In genomic region chr12:119673634-119674033, GRCh38 we compare ENCODE assay signal across 13 cellular contexts. TPM values are rescaled to one million over a fixed set of nuclear protein-coding genes. Genes with fewer than 3 reads are reported as not detected.
DNase-seq lines count a peak whose midpoint lies in the region; ATAC-seq, FAIRE-seq and TF ChIP-seq lines count a peak whose summit lies in the region.
"Had no signal": no experiment of that assay in that cellular context is flagged by ENCODE, and none has a peak within 500 bp of the region (broad histone marks: within the 10 kb centered on the region; RNA-seq: fewer than 3 reads in every experiment).

No MANE protein-coding gene starts in this region.

- no peaks in the 10 kb centered on the region for H3K27me3 Mint-ChIP-seq in activated naive CD4-positive, alpha-beta T cell treated with anti-CD3 and anti-CD28 coated beads, Interleukin-2, amount 50 U/mL, for 24 hours

- peaks cover 28% of the 10 kb centered on the region for H3K4me1 ChIP-seq in endothelial cell of umbilical vein (ENCODE audit: control insufficient read depth, extremely low read depth, insufficient read depth, low read length)
- H3K4me1 ChIP-seq in muscle layer of duodenum (ENCODE audit: control insufficient read depth in 1 of 2, insufficient read depth in 2 of 2, low read length in 2 of 2), result peaks cover 0 to 9% of the 10 kb centered on the region in 2 donors
- peaks cover 52% of the 10 kb centered on the region for H3K4me1 ChIP-seq in upper lobe of right lung

- H3K4me2 ChIP-seq in endothelial cell of umbilical vein (ENCODE audit: insufficient read depth, low read length), result peak overlapping the region; percentile 16

- POLR2A ChIA-PET in endothelial cell of umbilical vein (lab: Charles Lee), result no interaction called here

- peaks cover 21% of the 10 kb centered on the region for H3K36me3 Mint-ChIP-seq in activated naive CD4-positive, alpha-beta T cell treated with anti-CD3 and anti-CD28 coated beads, Interleukin-2, amount 50 U/mL, for 24 hours

- H4K20me1 ChIP-seq in endothelial cell of umbilical vein (replicated peaks; ENCODE audit: control insufficient read depth, extremely low read depth, insufficient read depth, low read length), result no peaks in the 10 kb centered on the region

- H3K9me3 Mint-ChIP-seq in activated naive CD4-positive, alpha-beta T cell treated with anti-CD3 and anti-CD28 coated beads, Interleukin-2, amount 50 U/mL, for 24 hours, result no peaks in the 10 kb centered on the region
- H3K9me3 Mint-ChIP-seq: nephron had no signal

- H3K27ac ChIP-seq in endothelial cell of umbilical vein (ENCODE audit: insufficient read depth, low read depth, low read length) (peak overlapping the region; percentile 63), muscle layer of duodenum (ENCODE audit: low read length) (peak overlapping the region; percentile 68), upper lobe of right lung (peak overlapping the region; percentile 45)

- H3K27me3 ChIP-seq in endothelial cell of umbilical vein (ENCODE audit: control insufficient read depth in 2 of 2, insufficient read depth in 2 of 2, low read length in 2 of 2) (no peaks in the 10 kb centered on the region), muscle layer of duodenum (ENCODE audit: low read depth, low read length) (no peaks in the 10 kb centered on the region), upper lobe of right lung (no peaks in the 10 kb centered on the region)

- H3K9me3 ChIP-seq in endothelial cell of umbilical vein (replicated peaks; ENCODE audit: control insufficient read depth, insufficient read depth, low read length) (no peaks in the 10 kb centered on the region), muscle layer of duodenum (ENCODE audit: control insufficient read depth in 1 of 2, low read length in 2 of 2) (no peaks in the 10 kb centered on the region), upper lobe of right lung (no peaks in the 10 kb centered on the region)

- no peak overlapping the region for H3K4me3 Mint-ChIP-seq in activated naive CD4-positive, alpha-beta T cell treated with anti-CD3 and anti-CD28 coated beads, Interleukin-2, amount 50 U/mL, for 24 hours
- H3K4me3 Mint-ChIP-seq: nephron had no signal

- BruUV-seq in endothelial cell of umbilical vein (replicated peaks; lab: Mats Ljungman, UMichigan), result no TSS peak

- H3K4me3 ChIP-seq in endothelial cell of umbilical vein (replicated peaks in 1 of 3; ENCODE audit: insufficient read depth in 1 of 3, low read depth in 1 of 3, low read length in 3 of 3) (no peak overlapping the region), muscle layer of duodenum (ENCODE audit: low read depth in 1 of 2, low read length in 2 of 2) (no peak overlapping the region), upper lobe of right lung (no peak overlapping the region)

- no peaks in the 10 kb centered on the region for H3K9me1 ChIP-seq in endothelial cell of umbilical vein (replicated peaks; ENCODE audit: control insufficient read depth, extremely low read depth, insufficient read depth, low read length)

- peak; percentile 97 for FAIRE-seq in endothelial cell of umbilical vein (lab: Jason Lieb, UNC)
- FAIRE-seq: frontal cortex had no signal

- dilution Hi-C loops in endothelial cell of umbilical vein (cut with MboI; ENCODE audit: extremely low pct_ligation_motif_present, low sequenced_read_pairs), result no loop called here

- peaks cover 42% of the 10 kb centered on the region for H3K4me1 Mint-ChIP-seq in activated naive CD4-positive, alpha-beta T cell treated with anti-CD3 and anti-CD28 coated beads, Interleukin-2, amount 50 U/mL, for 24 hours

- CTCF ChIA-PET in endothelial cell of umbilical vein (lab: Charles Lee), result interaction anchor here (0.7 to 4.2 kb wide), 5 partner anchors 15 to 106 kb away, joined by 3 to 30 read pairs (median 4); no protein-coding TSS in a partner anchor

- H3K27ac Mint-ChIP-seq in activated naive CD4-positive, alpha-beta T cell treated with anti-CD3 and anti-CD28 coated beads, Interleukin-2, amount 50 U/mL, for 24 hours, result peak overlapping the region; percentile 68
- H3K27ac Mint-ChIP-seq: nephron had no signal

- intact Hi-C loops in endothelial cell of umbilical vein (cut with micrococcal nuclease), result loop anchor here (1.0 kb wide), 2 partner anchors 20 to 43 kb away; no protein-coding TSS in a partner anchor
- intact Hi-C loops in upper lobe of right lung (cut with DNase I), result no loop called here

- ATAC-seq in upper lobe of right lung, result peak; percentile 11
- ATAC-seq: activated CD4-positive, CD25-positive, alpha-beta regulatory T cell treated with anti-CD3 and anti-CD28 coated beads, Interleukin-2, amount 50 U/mL, for 24 hours had no signal

- H2AFZ ChIP-seq in endothelial cell of umbilical vein (ENCODE audit: low read depth, low read length), result no peak overlapping the region

- DNase-seq in activated naive CD4-positive, alpha-beta T cell treated with Interleukin-2 at 50 U/mL for 16 hours, result no peak
- DNase-seq in endothelial cell of umbilical vein (ENCODE audit: low read depth, low spot score) (peak; percentile 85), upper lobe of right lung (no peak), NCI-H526 (lab: John Stamatoyannopoulos, UW) (no peak), NCI-H526 treated with DMSO at 0.1 percent for 48 hours (lab: John Stamatoyannopoulos, UW) (no peak)
- DNase-seq in activated CD4-positive, CD25-positive, alpha-beta regulatory T cell treated with anti-CD3 and anti-CD28 coated beads, Interleukin-2, amount 50 U/mL, for 72 hours, result no peak
- DNase-seq: NCI-H1417; stimulated activated CD4-positive, alpha-beta T cell treated with anti-CD3 and anti-CD28 coated beads, Interleukin-2, amount 100 ng/mL, for 48 hours had no signal

- peaks cover under 1% of the 10 kb centered on the region for H3K79me2 ChIP-seq in endothelial cell of umbilical vein (ENCODE audit: control insufficient read depth, insufficient read depth, low read length)

- H3K36me3 ChIP-seq in endothelial cell of umbilical vein (ENCODE audit: control insufficient read depth in 2 of 2, extremely low read depth in 1 of 2, insufficient read depth in 2 of 2, low read length in 2 of 2), result peaks cover 11 to 18% of the 10 kb centered on the region in 2 experiments
- H3K36me3 ChIP-seq in muscle layer of duodenum (ENCODE audit: control insufficient read depth in 1 of 2, insufficient read depth in 2 of 2, low read length in 2 of 2), result peaks cover 70 to 81% of the 10 kb centered on the region in 2 donors
- H3K36me3 ChIP-seq in upper lobe of right lung, result peaks cover 88% of the 10 kb centered on the region

- TF ChIP-seq POLR2A in endothelial cell of umbilical vein (IDR thresholded peaks at IDR 0.05; ENCODE audit: low read depth, low read length), result peak; percentile 75

- TF ChIP-seq CTCF in endothelial cell of umbilical vein (IDR thresholded peaks at IDR 0.05; ENCODE audit: extremely low read depth in 1 of 2, insufficient read depth in 1 of 2, low read depth in 1 of 2, low read length in 2 of 2) (no peak), upper lobe of right lung (IDR thresholded peaks at IDR 0.05) (no peak)

- no peak overlapping the region for H3K9ac ChIP-seq in endothelial cell of umbilical vein (replicated peaks; ENCODE audit: extremely low read depth, insufficient read depth, low read length)

TF ChIP-seq in endothelial cell of umbilical vein, 7 proteins besides CTCF, POLR2A, EP300 and RAD21:
- TF ChIP-seq MYC (IDR thresholded peaks at IDR 0.05; ENCODE audit: low read depth, low read length) (no peak), GATA2 (IDR thresholded peaks at IDR 0.05; ENCODE audit: insufficient read depth, insufficient read length, low read depth, low read length) (peak; percentile 63), FOS (IDR thresholded peaks at IDR 0.05; ENCODE audit: borderline replicate concordance, insufficient read depth, low read length) (peak; percentile 62), POLR2AphosphoS5 (IDR thresholded peaks at IDR 0.05; ENCODE audit: insufficient read depth, low read depth, low read length) (peak; percentile 91), JUN (IDR thresholded peaks at IDR 0.05; ENCODE audit: borderline replicate concordance, insufficient read depth, insufficient read length, low read depth) (peak; percentile 71), MAX (IDR thresholded peaks at IDR 0.05; ENCODE audit: insufficient read depth, insufficient read length) (no peak)

RNA-seq across cellular contexts. Expression of gene PRKAB1, which starts 5.7 kb away (rescaled TPM):
- total RNA-seq in endothelial cell of umbilical vein (21.9 and 23.1 TPM in 2 replicates), upper lobe of right lung (54.7 TPM)
- polyA plus RNA-seq in endothelial cell of umbilical vein, result 25.9 and 27.0 TPM in 2 replicates
- polyA plus RNA-seq in endothelial cell of umbilical vein (2011; cell fraction: cytosol; rRNA removed), result 19.1 and 21.3 TPM in 2 replicates
- polyA plus RNA-seq in endothelial cell of umbilical vein (2011; cell fraction: nucleus; rRNA removed), result 37.7 and 39.3 TPM in 2 replicates
- 15.6 and 16.2 TPM in 2 replicates for polyA plus RNA-seq in endothelial cell of umbilical vein (2012)
- polyA minus RNA-seq in endothelial cell of umbilical vein, result 20.9 and 21.7 TPM in 2 replicates
- polyA minus RNA-seq in endothelial cell of umbilical vein (2011; cell fraction: cytosol; rRNA and poly(A)+ RNA removed), result 26.5 TPM
- polyA minus RNA-seq in endothelial cell of umbilical vein (2011; cell fraction: nucleus; rRNA and poly(A)+ RNA removed), result 15.9 and 16.1 TPM in 2 replicates
